12 cellular contexts compared by ENCODE assay signal in genomic region chr10:23081156-23081833, GRCh38. TPM values are rescaled to one million over a fixed set of nuclear protein-coding genes. Genes with fewer than 3 reads are reported as not detected.
DNase-seq lines count a peak whose midpoint lies in the region; ATAC-seq and TF ChIP-seq lines count a peak whose summit lies in the region.
"Had no signal": no experiment of that assay in that cellular context is flagged by ENCODE, and none has a peak within 500 bp of the region (broad histone marks: within the 10 kb centered on the region; RNA-seq: fewer than 3 reads in every experiment).

No MANE protein-coding gene starts in this region.

- H4K20me1 ChIP-seq in hepatocyte (ENCODE audit: insufficient read depth, poor library complexity, severe bottlenecking): no peaks in the 10 kb centered on the region

- ATAC-seq in activated T-cell treated with anti-CD3 and anti-CD28 coated beads, Interleukin-2, amount 50 U/mL, for 72 hours (replicated peaks in 1 of 2): no peak
- no peak for ATAC-seq in GM18498 (IDR thresholded peaks at IDR 0.05; ENCODE audit: unreplicated experiment)

- H3K36me3 Mint-ChIP-seq in brain: no peaks in the 10 kb centered on the region
- peaks cover 0 to 2% of the 10 kb centered on the region in 2 donors for H3K36me3 Mint-ChIP-seq in activated T-cell treated with anti-CD3 and anti-CD28 coated beads, Interleukin-2, amount 50 U/mL, for 72 hours (ENCODE audit: insufficient read depth in 2 of 2)
- H3K36me3 Mint-ChIP-seq: activated naive CD8-positive, alpha-beta T cell treated with anti-CD3 and anti-CD28 coated beads, Interleukin-2, amount 10 ng/mL, durations not matched to agents 7 days and 5 days had no signal

- no peak for TF ChIP-seq CTCF in BE2C (IDR thresholded peaks at IDR 0.05; ENCODE audit: low read depth, low read length)
- TF ChIP-seq CTCF in brain (conservative IDR thresholded peaks at IDR 0.05): no peak
- no peak for TF ChIP-seq CTCF in hepatocyte (IDR thresholded peaks at IDR 0.05; ENCODE audit: poor library complexity)

- H3K27me3 Mint-ChIP-seq in brain: peaks cover 18% of the 10 kb centered on the region
- H3K27me3 Mint-ChIP-seq in activated T-cell treated with anti-CD3 and anti-CD28 coated beads, Interleukin-2, amount 50 U/mL, for 72 hours (ENCODE audit: low read depth): peaks cover 67% of the 10 kb centered on the region

- H3K4me3 ChIP-seq in BE2C (ENCODE audit: low read depth, low read length) (peak overlapping the region; percentile 23), hepatocyte (no peak overlapping the region)
- H3K4me3 ChIP-seq: ovary, SK-N-MC had no signal

- H3K27me3 ChIP-seq in BE2C: no peaks in the 10 kb centered on the region
- no peaks in the 10 kb centered on the region for H3K27me3 ChIP-seq in hepatocyte
- H3K27me3 ChIP-seq: ovary had no signal

- H3K79me2 ChIP-seq in hepatocyte: no peaks in the 10 kb centered on the region

- H3K27ac ChIP-seq in hepatocyte: peak overlapping the region; percentile 50
- H3K27ac ChIP-seq: ovary, SK-N-MC had no signal

- H3K27ac Mint-ChIP-seq in brain: peak overlapping the region in 4 of 5 experiments; percentile 11 to 72 (median 28)
- no peak overlapping the region for H3K27ac Mint-ChIP-seq in activated T-cell treated with anti-CD3 and anti-CD28 coated beads, Interleukin-2, amount 50 U/mL, for 72 hours
- H3K27ac Mint-ChIP-seq: activated naive CD8-positive, alpha-beta T cell treated with anti-CD3 and anti-CD28 coated beads, Interleukin-2, amount 10 ng/mL, durations not matched to agents 7 days and 5 days had no signal

- H3K4me1 Mint-ChIP-seq in brain: peaks cover 24% of the 10 kb centered on the region
- no peaks in the 10 kb centered on the region for H3K4me1 Mint-ChIP-seq in activated T-cell treated with anti-CD3 and anti-CD28 coated beads, Interleukin-2, amount 50 U/mL, for 72 hours (ENCODE audit: low read depth)
- H3K4me1 Mint-ChIP-seq: activated naive CD8-positive, alpha-beta T cell treated with anti-CD3 and anti-CD28 coated beads, Interleukin-2, amount 10 ng/mL, durations not matched to agents 7 days and 5 days had no signal

- H3K4me1 ChIP-seq in BE2C (peaks cover 7% of the 10 kb centered on the region), hepatocyte (ENCODE audit: insufficient read depth) (peaks cover 6% of the 10 kb centered on the region)

- H3K9me3 ChIP-seq in BE2C: no peaks in the 10 kb centered on the region
- H3K9me3 ChIP-seq in hepatocyte (ENCODE audit: low read depth): no peaks in the 10 kb centered on the region
- H3K9me3 ChIP-seq: ovary had no signal

- H3K4me3 Mint-ChIP-seq in brain: peak overlapping the region in 2 of 5 experiments; percentile 1 to 67
- H3K4me3 Mint-ChIP-seq in activated T-cell treated with anti-CD3 and anti-CD28 coated beads, Interleukin-2, amount 50 U/mL, for 72 hours: no peak overlapping the region
- H3K4me3 Mint-ChIP-seq: activated naive CD8-positive, alpha-beta T cell treated with anti-CD3 and anti-CD28 coated beads, Interleukin-2, amount 10 ng/mL, durations not matched to agents 7 days and 5 days had no signal

- H3K9me2 ChIP-seq in hepatocyte (replicated peaks; ENCODE audit: insufficient read depth): no peaks in the 10 kb centered on the region

- no peaks in the 10 kb centered on the region for H3K36me3 ChIP-seq in BE2C
- no peaks in the 10 kb centered on the region for H3K36me3 ChIP-seq in hepatocyte (replicated peaks; ENCODE audit: insufficient read depth, low read depth)
- H3K36me3 ChIP-seq: ovary had no signal

- peak; percentile 18 for DNase-seq in BE2C
- peak; percentile 36 for DNase-seq in M059J (ENCODE audit: low read depth)
- no peak for DNase-seq in hepatocyte (ENCODE audit: low spot score)
- no peak for DNase-seq in activated T-cell treated with anti-CD3 and anti-CD28 coated beads, Interleukin-2, amount 50 U/mL, for 72 hours
- DNase-seq in T1000 (lab: John Stamatoyannopoulos, UW): no peak
- no peak for DNase-seq in NCI-H1417 treated with DMSO at 0.1 percent for 48 hours (lab: John Stamatoyannopoulos, UW)
- DNase-seq: activated naive CD8-positive, alpha-beta T cell treated with anti-CD3 and anti-CD28 coated beads, Interleukin-2, amount 10 ng/mL, durations not matched to agents 7 days and 5 days; NCI-H1694 treated with DMSO at 0.1 percent for 48 hours; ovary had no signal

- H3K9me3 Mint-ChIP-seq in brain: peaks cover 0 to 9% (median 4%) of the 10 kb centered on the region in 5 experiments
- H3K9me3 Mint-ChIP-seq in activated T-cell treated with anti-CD3 and anti-CD28 coated beads, Interleukin-2, amount 50 U/mL, for 72 hours: peaks cover 0 to 2% of the 10 kb centered on the region in 2 donors

- peak overlapping the region; percentile 25 for H3K4me2 ChIP-seq in hepatocyte

- no peak overlapping the region for H2AFZ ChIP-seq in hepatocyte

- WGBS in hepatocyte (ENCODE audit: low lambda C conversion rate, missing lambda C conversion rate): 44% methylated on average over 8 of the region's 8 CpGs

RNA-seq across cellular contexts. Expression of gene MSRB2, which starts 14.1 kb away (rescaled TPM):
- polyA plus RNA-seq in BE2C (2012; ENCODE audit: insufficient read depth, insufficient read length, low read depth): 36.6 TPM
- total RNA-seq in M059J (2014; rRNA removed; shearing (Covaris generic)): 11.3 and 11.7 TPM in 2 replicates
- polyA plus RNA-seq in brain (ENCODE audit: insufficient read depth, low read depth, low replicate concordance): 33.4 TPM
- 23.6 and 26.4 TPM in 2 replicates for total RNA-seq in hepatocyte
- polyA plus RNA-seq in hepatocyte: 83.5 and 90.2 TPM in 2 replicates
- total RNA-seq in activated T-cell treated with anti-CD3 and anti-CD28 coated beads, Interleukin-2, amount 50 U/mL, for 72 hours: 10 to 100 TPM; 15.0 TPM

Comparison
In these comparisons a context has a peak if more than half of its experiments do, and no peak if none do; other contexts are left out.
1. DNase-seq: peak in BE2C (single experiment) and M059J (single experiment); none in hepatocyte (single experiment), activated T-cell treated with anti-CD3 and anti-CD28 coated beads, Interleukin-2, amount 50 U/mL, for 72 hours (0 of 2), T1000 (single experiment) and NCI-H1417 treated with DMSO at 0.1 percent for 48 hours (single experiment).